8 cellular contexts compared by ENCODE assay signal in the genomic region with DNA sequence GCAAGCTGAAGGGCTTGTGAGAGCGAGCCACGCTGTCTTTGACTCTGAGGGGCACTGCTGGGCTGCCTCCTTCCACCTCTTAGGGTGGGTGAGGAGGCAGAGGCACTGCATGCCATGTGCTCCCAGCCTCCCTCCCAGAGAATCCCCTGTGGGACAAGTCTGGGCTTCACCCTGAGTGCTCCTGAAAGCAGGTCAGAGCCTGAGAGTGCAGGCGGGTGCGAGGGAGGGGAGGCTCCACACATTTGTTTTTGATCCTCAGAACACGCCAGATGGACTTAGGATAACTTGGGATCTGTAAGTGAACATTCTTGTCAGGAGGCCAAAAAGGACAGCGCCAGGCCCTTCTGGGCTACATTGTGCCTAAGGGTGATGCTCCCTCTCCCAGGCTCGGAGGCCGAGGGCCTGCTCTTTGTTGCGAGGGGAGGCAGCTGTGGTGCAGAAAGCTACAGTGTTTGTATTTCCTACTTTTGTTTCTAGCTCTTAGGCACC.
A peak's percentile ranks its signal among the peaks of the same experiment; 100 is the strongest.
DNase-seq lines count a peak whose midpoint lies in the region; ATAC-seq and TF ChIP-seq lines count a peak whose summit lies in the region.

No MANE protein-coding gene starts in this region.

- H3K27me3 ChIP-seq in SK-N-SH (ENCODE audit: insufficient read depth): no peaks in the 10 kb centered on the region

- H4K20me1 ChIP-seq in SK-N-SH (ENCODE audit: insufficient read depth): no peaks in the 10 kb centered on the region

- peak; percentile 94 to 95 for TF ChIP-seq EP300 in SK-N-SH (IDR thresholded peaks at IDR 0.05; ENCODE audit: borderline replicate concordance in 1 of 2, low read depth in 1 of 2, low read length in 1 of 2)

- H2AFZ ChIP-seq in SK-N-SH (ENCODE audit: low read depth): no peak overlapping the region

- peak overlapping the region; percentile 85 for H3K9ac ChIP-seq in SK-N-SH

- no peaks in the 10 kb centered on the region for H3K9me3 ChIP-seq in SK-N-SH

- H3K36me3 ChIP-seq in SK-N-SH (replicated peaks in 1 of 2; ENCODE audit: control insufficient read depth in 1 of 2, insufficient read depth in 2 of 2, low read length in 1 of 2): no peaks in the 10 kb centered on the region

- H3K9me2 ChIP-seq in SK-N-SH: no peaks in the 10 kb centered on the region

- no peaks in the 10 kb centered on the region; the same call in 1 of the 2 replicates for H3K79me2 ChIP-seq in SK-N-SH (ENCODE audit: insufficient read depth)

- no peak overlapping the region for H3K4me3 ChIP-seq in SK-N-SH (ENCODE audit: low read depth in 2 of 2, low read length in 1 of 2)

- peak overlapping the region; percentile 99 for H3K27ac ChIP-seq in SK-N-SH (ENCODE audit: low read depth in 2 of 2, low read length in 1 of 2)

- DNase-seq in EH (ENCODE audit: low read depth): peak; percentile 97
- DNase-seq in SK-N-SH: peak; percentile 72
- peak; percentile 60 for DNase-seq in glomerular endothelial cell (ENCODE audit: extremely low read depth, low read depth, low spot score)
- peak; percentile 18 for DNase-seq in renal cortical epithelial cell (ENCODE audit: low read depth)
- DNase-seq in NCI-H748 treated with DMSO at 0.1 percent for 48 hours (lab: John Stamatoyannopoulos, UW): no peak
- DNase-seq in GM13977 (ENCODE audit: low spot score): no peak

- H3K4me2 ChIP-seq in SK-N-SH: peak overlapping the region; percentile 63

- TF ChIP-seq CTCF in SK-N-SH (IDR thresholded peaks at IDR 0.05) (peak; percentile 37; the same call in 1 of the 2 replicates), GM13977 (IDR thresholded peaks at IDR 0.05; ENCODE audit: extremely low read depth, insufficient read depth, missing control alignments) (no peak)

- H3K4me1 ChIP-seq in SK-N-SH (ENCODE audit: control insufficient read depth in 1 of 2, insufficient read depth in 2 of 2, low read depth in 1 of 2, low read length in 1 of 2): peaks cover 37 to 42% of the 10 kb centered on the region in 2 experiments

- POLR2A ChIA-PET in SK-N-SH (lab: Yijun Ruan, JAX): interaction anchor here (1.8 kb wide), 1 partner anchor 258 kb away, joined by 4 read pairs; no protein-coding TSS in a partner anchor

- CTCF ChIA-PET in SK-N-SH (lab: Yijun Ruan, JAX): interaction anchor here (0.7 to 3.0 kb wide), 8 partner anchors 13 to 384 kb away, joined by 3 to 9 read pairs (median 6); partner anchors contain the start of gene FRMD6

- ATAC-seq in HG03045 (IDR thresholded peaks at IDR 0.05; ENCODE audit: unreplicated experiment): no peak
- no peak for ATAC-seq in GM21447 (IDR thresholded peaks at IDR 0.05; ENCODE audit: unreplicated experiment)

- in situ Hi-C loops in GM13977 (cut with MboI; ENCODE audit: low pct_unique_long_range_greater_than_20kb, low sequenced_read_pairs, unreplicated experiment): no loop called here

- 1% methylated on average over 7 of the region's 9 CpGs for WGBS in SK-N-SH (ENCODE audit: low lambda C conversion rate)

- peaks cover 56% of the 10 kb centered on the region for H3F3A ChIP-seq in SK-N-SH (replicated peaks; ENCODE audit: insufficient read depth)

- peak; percentile 60 for TF ChIP-seq RAD21 in SK-N-SH (IDR thresholded peaks at IDR 0.05; ENCODE audit: low read length)

TF ChIP-seq in SK-N-SH, 30 proteins besides CTCF, POLR2A, EP300 and RAD21 (continues in another document):
- TF ChIP-seq, protein P1, sequence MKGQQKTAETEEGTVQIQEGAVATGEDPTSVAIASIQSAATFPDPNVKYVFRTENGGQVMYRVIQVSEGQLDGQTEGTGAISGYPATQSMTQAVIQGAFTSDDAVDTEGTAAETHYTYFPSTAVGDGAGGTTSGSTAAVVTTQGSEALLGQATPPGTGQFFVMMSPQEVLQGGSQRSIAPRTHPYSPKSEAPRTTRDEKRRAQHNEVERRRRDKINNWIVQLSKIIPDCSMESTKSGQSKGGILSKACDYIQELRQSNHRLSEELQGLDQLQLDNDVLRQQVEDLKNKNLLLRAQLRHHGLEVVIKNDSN (IDR thresholded peaks at IDR 0.05; ENCODE audit: borderline replicate concordance, low read depth): no peak
- TF ChIP-seq RFX5 (IDR thresholded peaks at IDR 0.05; ENCODE audit: low read length) (no peak), MXI1 (IDR thresholded peaks at IDR 0.05; ENCODE audit: low read depth, low read length) (peak; percentile 79), MAX (IDR thresholded peaks at IDR 0.05; ENCODE audit: low read depth) (peak; percentile 94), MEF2A (IDR thresholded peaks at IDR 0.05; ENCODE audit: borderline replicate concordance, low read depth) (peak; percentile 34; the same call in 1 of the 2 replicates), NRF1 (IDR thresholded peaks at IDR 0.05; ENCODE audit: low read depth, low read length) (no peak), POLR2AphosphoS5 (IDR thresholded peaks at IDR 0.05; ENCODE audit: low read depth, low read length) (peak; percentile 82), TCF12 (IDR thresholded peaks at IDR 0.05) (peak; percentile 96), CHD2 (IDR thresholded peaks at IDR 0.05; ENCODE audit: low read length, partially characterized antibody) (peak; percentile 73), GABPA (IDR thresholded peaks at IDR 0.05; ENCODE audit: low read depth) (no peak), NFIC (IDR thresholded peaks at IDR 0.05; ENCODE audit: borderline replicate concordance) (peak; percentile 96), GATA2 (CRISPR knock-in tag; IDR thresholded peaks at IDR 0.05) (peak; percentile 77), TEAD4 (IDR thresholded peaks at IDR 0.05; ENCODE audit: borderline replicate concordance, insufficient read depth) (peak; percentile 88; the same call in 1 of the 2 replicates), YY1 (IDR thresholded peaks at IDR 0.05; ENCODE audit: low read depth) (0 out of 2 replicates have a peak, but pooled peaks have one; percentile 13), RCOR1 (IDR thresholded peaks at IDR 0.05; ENCODE audit: low read length) (peak; percentile 93), FOXM1 (IDR thresholded peaks at IDR 0.05; ENCODE audit: low read depth) (no peak; the same call in 1 of the 2 replicates), TAF1 (IDR thresholded peaks at IDR 0.05; ENCODE audit: borderline replicate concordance, low read depth, low read length) (peak; percentile 34; the same call in 1 of the 2 replicates), REST (IDR thresholded peaks at IDR 0.05; ENCODE audit: low read depth, low read length) (peak; percentile 74; the same call in 1 of the 2 replicates)
- TF ChIP-seq, protein P2, sequence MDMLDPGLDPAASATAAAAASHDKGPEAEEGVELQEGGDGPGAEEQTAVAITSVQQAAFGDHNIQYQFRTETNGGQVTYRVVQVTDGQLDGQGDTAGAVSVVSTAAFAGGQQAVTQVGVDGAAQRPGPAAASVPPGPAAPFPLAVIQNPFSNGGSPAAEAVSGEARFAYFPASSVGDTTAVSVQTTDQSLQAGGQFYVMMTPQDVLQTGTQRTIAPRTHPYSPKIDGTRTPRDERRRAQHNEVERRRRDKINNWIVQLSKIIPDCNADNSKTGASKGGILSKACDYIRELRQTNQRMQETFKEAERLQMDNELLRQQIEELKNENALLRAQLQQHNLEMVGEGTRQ (IDR thresholded peaks at IDR 0.05; ENCODE audit: borderline replicate concordance, low read depth, low read length): no peak
- TF ChIP-seq, protein P3, sequence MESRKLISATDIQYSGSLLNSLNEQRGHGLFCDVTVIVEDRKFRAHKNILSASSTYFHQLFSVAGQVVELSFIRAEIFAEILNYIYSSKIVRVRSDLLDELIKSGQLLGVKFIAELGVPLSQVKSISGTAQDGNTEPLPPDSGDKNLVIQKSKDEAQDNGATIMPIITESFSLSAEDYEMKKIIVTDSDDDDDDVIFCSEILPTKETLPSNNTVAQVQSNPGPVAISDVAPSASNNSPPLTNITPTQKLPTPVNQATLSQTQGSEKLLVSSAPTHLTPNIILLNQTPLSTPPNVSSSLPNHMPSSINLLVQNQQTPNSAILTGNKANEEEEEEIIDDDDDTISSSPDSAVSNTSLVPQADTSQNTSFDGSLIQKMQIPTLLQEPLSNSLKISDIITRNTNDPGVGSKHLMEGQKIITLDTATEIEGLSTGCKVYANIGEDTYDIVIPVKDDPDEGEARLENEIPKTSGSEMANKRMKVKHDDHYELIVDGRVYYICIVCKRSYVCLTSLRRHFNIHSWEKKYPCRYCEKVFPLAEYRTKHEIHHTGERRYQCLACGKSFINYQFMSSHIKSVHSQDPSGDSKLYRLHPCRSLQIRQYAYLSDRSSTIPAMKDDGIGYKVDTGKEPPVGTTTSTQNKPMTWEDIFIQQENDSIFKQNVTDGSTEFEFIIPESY (IDR thresholded peaks at IDR 0.05; ENCODE audit: borderline replicate concordance, low read depth): peak; percentile 60

Comparison
In these comparisons a context has a peak if more than half of its experiments do, and no peak if none do; other contexts are left out.
1. DNase-seq: peak in EH (single experiment), SK-N-SH (single experiment), glomerular endothelial cell (single experiment) and renal cortical epithelial cell (single experiment); none in NCI-H748 treated with DMSO at 0.1 percent for 48 hours (single experiment) and GM13977 (single experiment).